Comparison of ENCODE assay signal across 28 cellular contexts in the genomic region with DNA sequence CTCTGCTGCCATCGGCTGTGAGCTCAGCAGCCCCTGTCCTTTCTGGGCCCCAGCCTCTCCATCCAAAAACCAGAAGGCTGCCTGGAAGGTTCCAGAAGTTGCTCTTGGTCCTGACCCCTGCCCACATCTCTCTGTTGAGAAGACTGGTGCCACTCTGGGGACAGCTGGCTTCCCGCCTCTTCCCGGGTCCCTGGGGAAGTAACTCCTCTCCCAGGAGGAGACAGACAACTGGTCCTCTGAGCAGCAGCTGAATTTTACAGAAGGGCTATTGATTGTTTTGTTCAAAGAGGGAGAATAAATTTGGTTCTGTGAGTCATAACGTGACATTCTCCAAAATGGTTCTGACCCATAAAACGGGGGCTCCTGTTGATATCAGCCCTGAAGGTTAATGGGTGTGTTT.
"Had no signal": no experiment of that assay in that cellular context is flagged by ENCODE, and none has a peak within 500 bp of the region (broad histone marks: within the 10 kb centered on the region; RNA-seq: fewer than 3 reads in every experiment).

No MANE protein-coding gene starts in this region.

- H3K27me3 ChIP-seq: body of pancreas, gastrocnemius medialis, heart left ventricle had no signal

- H3K4me3 ChIP-seq: body of pancreas, esophagus muscularis mucosa, gastrocnemius medialis, heart left ventricle had no signal

- DNase-seq: activated CD4-positive, alpha-beta memory T cell treated with anti-CD3 and anti-CD28 coated beads for 36 hours; activated CD4-positive, alpha-beta T cell treated with anti-CD3 and anti-CD28 coated beads for 36 hours; activated CD4-positive, alpha-beta T cell treated with anti-CD3 and anti-CD28 coated beads, Interleukin-2, amount 10 ng/mL, durations not matched to agents 24 days and 14 days; activated CD4-positive, CD25-positive, alpha-beta regulatory T cell; activated CD4-positive, CD25-positive, alpha-beta regulatory T cell treated with anti-CD3 and anti-CD28 coated beads, Interleukin-2, amount 50 U/mL, for 72 hours; activated CD8-positive, alpha-beta memory T cell treated with anti-CD3 and anti-CD28 coated beads, Interleukin-2, amount 10 ng/mL, durations not matched to agents 7 days and 5 days; activated CD8-positive, alpha-beta memory T cell treated with anti-CD3 and anti-CD28 coated beads, Interleukin-2, amount 50 U/mL, for 4 hours; activated CD8-positive, alpha-beta T cell treated with anti-CD3 and anti-CD28 coated beads, Interleukin-2, amount 10 ng/mL, durations not matched to agents 7 days and 5 days; activated effector memory CD4-positive, alpha-beta T cell treated with anti-CD3 and anti-CD28 coated beads, Interleukin-2, amount 50 U/mL, for 16 hours; activated naive CD4-positive, alpha-beta T cell treated with anti-CD3 and anti-CD28 coated beads for 36 hours; activated T-cell treated with anti-CD3 and anti-CD28 coated beads, Interleukin-2, amount 50 U/mL, for 1 hour; activated T-cell treated with anti-CD3 and anti-CD28 coated beads, Interleukin-2, amount 50 U/mL, for 48 hours; amniotic stem cell; anterior cingulate cortex; body of pancreas; caudate nucleus; cortex of kidney; dermis blood vessel endothelial cell; effector CD4-positive, alpha-beta T cell; effector memory CD8-positive, alpha-beta T cell; erythroblast; foreskin keratinocyte; gastrocnemius medialis; glutamatergic neuron; T-helper 2 cell had no signal

- H3K36me3 ChIP-seq: esophagus muscularis mucosa, gastrocnemius medialis, heart left ventricle had no signal

- ATAC-seq: activated CD4-positive, alpha-beta T cell treated with anti-CD3 and anti-CD28 coated beads for 36 hours; activated CD8-positive, alpha-beta memory T cell treated with anti-CD3 and anti-CD28 coated beads, Interleukin-2, amount 10 ng/mL, durations not matched to agents 7 days and 5 days; activated CD8-positive, alpha-beta T cell treated with anti-CD3 and anti-CD28 coated beads, Interleukin-2, amount 10 ng/mL, durations not matched to agents 7 days and 5 days; body of pancreas; effector memory CD8-positive, alpha-beta T cell; foreskin keratinocyte; gastrocnemius medialis; heart left ventricle had no signal

- FAIRE-seq: colon had no signal

- H3K9me3 ChIP-seq: body of pancreas, esophagus muscularis mucosa, gastrocnemius medialis, heart left ventricle had no signal

- H3K4me1 ChIP-seq: foreskin keratinocyte had no signal

- H3K27ac ChIP-seq: esophagus muscularis mucosa, foreskin keratinocyte, gastrocnemius medialis, heart left ventricle had no signal
